In genomic region chr4:37561803-37562207, GRCh38 we compare ENCODE assay signal across 9 cellular contexts.
DNase-seq lines count a peak whose midpoint lies in the region; ATAC-seq and TF ChIP-seq lines count a peak whose summit lies in the region.
"Had no signal": no experiment of that assay in that cellular context is flagged by ENCODE, and none has a peak within 500 bp of the region (broad histone marks: within the 10 kb centered on the region; RNA-seq: fewer than 3 reads in every experiment).

No MANE protein-coding gene starts in this region.

- H3K4me1 Mint-ChIP-seq in activated CD4-positive, alpha-beta T cell treated with anti-CD3 and anti-CD28 coated beads, Interleukin-2, amount 10 ng/mL, durations not matched to agents 7 days and 5 days, result no peaks in the 10 kb centered on the region
- no peaks in the 10 kb centered on the region for H3K4me1 Mint-ChIP-seq in naive thymus-derived CD4-positive, alpha-beta T cell

- H3K4me3 Mint-ChIP-seq in activated CD4-positive, alpha-beta T cell treated with anti-CD3 and anti-CD28 coated beads, Interleukin-2, amount 10 ng/mL, durations not matched to agents 7 days and 5 days, result no peak overlapping the region
- no peak overlapping the region for H3K4me3 Mint-ChIP-seq in naive thymus-derived CD4-positive, alpha-beta T cell
- H3K4me3 Mint-ChIP-seq: activated CD4-positive, alpha-beta memory T cell treated with anti-CD3 and anti-CD28 coated beads for 36 hours had no signal

- no peak overlapping the region for H3K27ac Mint-ChIP-seq in activated CD4-positive, alpha-beta T cell treated with anti-CD3 and anti-CD28 coated beads, Interleukin-2, amount 10 ng/mL, durations not matched to agents 7 days and 5 days
- H3K27ac Mint-ChIP-seq in naive thymus-derived CD4-positive, alpha-beta T cell, result no peak overlapping the region
- H3K27ac Mint-ChIP-seq: activated CD4-positive, alpha-beta memory T cell treated with anti-CD3 and anti-CD28 coated beads for 36 hours had no signal

- no peaks in the 10 kb centered on the region for H3K36me3 Mint-ChIP-seq in activated CD4-positive, alpha-beta T cell treated with anti-CD3 and anti-CD28 coated beads, Interleukin-2, amount 10 ng/mL, durations not matched to agents 7 days and 5 days (ENCODE audit: low read depth)
- peaks cover 0 to 6% (median 0%) of the 10 kb centered on the region in 5 donors for H3K36me3 Mint-ChIP-seq in naive thymus-derived CD4-positive, alpha-beta T cell
- H3K36me3 Mint-ChIP-seq: activated CD4-positive, alpha-beta memory T cell treated with anti-CD3 and anti-CD28 coated beads for 36 hours had no signal

- no peaks in the 10 kb centered on the region for H3K9me3 Mint-ChIP-seq in activated CD4-positive, alpha-beta T cell treated with anti-CD3 and anti-CD28 coated beads, Interleukin-2, amount 10 ng/mL, durations not matched to agents 7 days and 5 days
- H3K9me3 Mint-ChIP-seq in naive thymus-derived CD4-positive, alpha-beta T cell, result peaks cover 0 to 7% (median 2%) of the 10 kb centered on the region in 11 donors
- H3K9me3 Mint-ChIP-seq: activated CD4-positive, alpha-beta memory T cell treated with anti-CD3 and anti-CD28 coated beads for 36 hours had no signal

- no peaks in the 10 kb centered on the region for H3K9me3 ChIP-seq in esophagus muscularis mucosa
- no peaks in the 10 kb centered on the region for H3K9me3 ChIP-seq in naive thymus-derived CD4-positive, alpha-beta T cell (ENCODE audit: control insufficient read depth in 2 of 3, low read length in 3 of 3)

- DNase-seq in esophagus muscularis mucosa (ENCODE audit: extremely low spot score), result peak; percentile 79
- DNase-seq in activated CD4-positive, alpha-beta T cell treated with anti-CD3 and anti-CD28 coated beads, Interleukin-2, amount 10 ng/mL, durations not matched to agents 7 days and 5 days, result no peak
- DNase-seq in inferior parietal cortex (ENCODE audit: extremely low spot score), result no peak
- DNase-seq in naive thymus-derived CD4-positive, alpha-beta T cell, result no peak
- no peak for DNase-seq in T-helper 9 cell
- DNase-seq: activated CD4-positive, alpha-beta memory T cell treated with anti-CD3 and anti-CD28 coated beads for 36 hours had no signal

- no peak overlapping the region for H3K4me3 ChIP-seq in esophagus muscularis mucosa
- no peak overlapping the region for H3K4me3 ChIP-seq in naive thymus-derived CD4-positive, alpha-beta T cell (ENCODE audit: low read length)

- POLR2A ChIA-PET in activated CD4-positive, alpha-beta T cell treated with anti-CD3 and anti-CD28 coated beads, Interleukin-2, amount 10 ng/mL, durations not matched to agents 7 days and 5 days (lab: Charles Lee), result no interaction called here
- POLR2A ChIA-PET in naive thymus-derived CD4-positive, alpha-beta T cell (lab: Charles Lee), result no interaction called here

- WGBS in esophagus muscularis mucosa, result 41% methylated on average over 1 of the region's 1 CpG

- H3K27me3 Mint-ChIP-seq in activated CD4-positive, alpha-beta T cell treated with anti-CD3 and anti-CD28 coated beads, Interleukin-2, amount 10 ng/mL, durations not matched to agents 7 days and 5 days, result no peaks in the 10 kb centered on the region
- peaks cover 0 to 5% (median 3%) of the 10 kb centered on the region in 5 donors for H3K27me3 Mint-ChIP-seq in naive thymus-derived CD4-positive, alpha-beta T cell
- H3K27me3 Mint-ChIP-seq: activated CD4-positive, alpha-beta memory T cell treated with anti-CD3 and anti-CD28 coated beads for 36 hours had no signal

- no peaks in the 10 kb centered on the region for H3K27me3 ChIP-seq in esophagus muscularis mucosa
- no peaks in the 10 kb centered on the region for H3K27me3 ChIP-seq in naive thymus-derived CD4-positive, alpha-beta T cell (ENCODE audit: control insufficient read depth in 2 of 2, insufficient read depth in 2 of 2, low read length in 2 of 2)

- TF ChIP-seq CTCF in esophagus muscularis mucosa (IDR thresholded peaks at IDR 0.05), result no peak

- H3K4me1 ChIP-seq in esophagus muscularis mucosa, result no peaks in the 10 kb centered on the region
- H3K4me1 ChIP-seq in naive thymus-derived CD4-positive, alpha-beta T cell (ENCODE audit: control insufficient read depth in 2 of 2, insufficient read depth in 2 of 2, low read length in 2 of 2), result no peaks in the 10 kb centered on the region

- no peak for TF ChIP-seq EP300 in esophagus muscularis mucosa (IDR thresholded peaks at IDR 0.05)

- ATAC-seq in GM18519 (IDR thresholded peaks at IDR 0.05; ENCODE audit: low FRiP score, unreplicated experiment) (peak; percentile 64), GM21786 (IDR thresholded peaks at IDR 0.05; ENCODE audit: unreplicated experiment) (peak; percentile 94), HG03565 (IDR thresholded peaks at IDR 0.05; ENCODE audit: unreplicated experiment) (peak; percentile 92)
- no peak for ATAC-seq in naive thymus-derived CD4-positive, alpha-beta T cell

- H3K36me3 ChIP-seq in esophagus muscularis mucosa, result no peaks in the 10 kb centered on the region
- H3K36me3 ChIP-seq in naive thymus-derived CD4-positive, alpha-beta T cell (ENCODE audit: control insufficient read depth in 2 of 3, insufficient read depth in 3 of 3, low read length in 3 of 3), result no peaks in the 10 kb centered on the region

- intact Hi-C loops in esophagus muscularis mucosa (cut with DNase I), result no loop called here
- intact Hi-C loops in naive thymus-derived CD4-positive, alpha-beta T cell (cut with micrococcal nuclease), result no loop called here

- TF ChIP-seq POLR2A in esophagus muscularis mucosa (IDR thresholded peaks at IDR 0.05; ENCODE audit: low read depth), result no peak

- no peak overlapping the region for H3K27ac ChIP-seq in esophagus muscularis mucosa (replicated peaks in 1 of 4)
- H3K27ac ChIP-seq in naive thymus-derived CD4-positive, alpha-beta T cell (ENCODE audit: low read depth, low read length), result no peak overlapping the region

- CTCF ChIA-PET in activated CD4-positive, alpha-beta T cell treated with anti-CD3 and anti-CD28 coated beads, Interleukin-2, amount 10 ng/mL, durations not matched to agents 7 days and 5 days (lab: Charles Lee), result no interaction called here
- CTCF ChIA-PET in naive thymus-derived CD4-positive, alpha-beta T cell (lab: Charles Lee), result no interaction called here
